Comparison of ENCODE assay signal across 8 cellular contexts in the genomic region with DNA sequence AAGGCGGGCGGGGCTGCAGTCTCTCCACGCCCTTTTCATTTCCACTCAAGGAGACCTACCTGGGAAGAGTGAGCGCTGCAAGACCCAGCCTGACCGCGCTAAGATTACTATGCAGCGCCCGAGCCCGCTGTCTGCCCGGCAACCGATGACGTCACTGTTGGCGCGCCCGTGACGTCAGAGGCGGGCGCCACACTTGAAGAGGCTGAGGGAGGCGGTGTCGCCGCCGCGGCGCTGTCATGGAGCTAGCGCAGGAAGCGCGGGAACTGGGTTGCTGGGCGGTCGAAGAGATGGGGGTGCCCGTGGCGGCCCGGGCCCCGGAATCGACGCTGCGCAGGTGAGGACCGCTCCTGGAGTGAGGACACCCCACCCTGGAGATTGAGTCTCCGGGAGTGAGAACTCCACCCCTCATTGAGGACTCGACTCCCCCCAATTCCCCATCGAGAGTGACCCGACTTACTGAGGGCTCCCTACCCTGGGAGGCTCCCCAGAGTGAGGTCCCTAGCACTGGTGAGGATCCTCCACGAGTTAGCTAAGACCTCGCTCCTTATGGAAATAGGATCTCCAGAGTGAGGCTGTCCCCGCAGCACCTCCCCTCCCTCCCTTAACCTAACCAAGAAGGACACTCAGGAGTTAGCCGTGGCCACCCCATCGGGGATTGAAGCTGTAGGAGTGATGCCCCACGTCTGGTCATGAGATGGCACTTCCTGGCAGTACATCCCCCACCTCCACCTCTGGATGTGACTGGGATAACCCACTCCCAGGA. TPM values are rescaled to one million over a fixed set of nuclear protein-coding genes. Genes with fewer than 3 reads are reported as not detected.
DNase-seq lines count a peak whose midpoint lies in the region; ATAC-seq lines count a peak whose summit lies in the region.

A gene with protein sequence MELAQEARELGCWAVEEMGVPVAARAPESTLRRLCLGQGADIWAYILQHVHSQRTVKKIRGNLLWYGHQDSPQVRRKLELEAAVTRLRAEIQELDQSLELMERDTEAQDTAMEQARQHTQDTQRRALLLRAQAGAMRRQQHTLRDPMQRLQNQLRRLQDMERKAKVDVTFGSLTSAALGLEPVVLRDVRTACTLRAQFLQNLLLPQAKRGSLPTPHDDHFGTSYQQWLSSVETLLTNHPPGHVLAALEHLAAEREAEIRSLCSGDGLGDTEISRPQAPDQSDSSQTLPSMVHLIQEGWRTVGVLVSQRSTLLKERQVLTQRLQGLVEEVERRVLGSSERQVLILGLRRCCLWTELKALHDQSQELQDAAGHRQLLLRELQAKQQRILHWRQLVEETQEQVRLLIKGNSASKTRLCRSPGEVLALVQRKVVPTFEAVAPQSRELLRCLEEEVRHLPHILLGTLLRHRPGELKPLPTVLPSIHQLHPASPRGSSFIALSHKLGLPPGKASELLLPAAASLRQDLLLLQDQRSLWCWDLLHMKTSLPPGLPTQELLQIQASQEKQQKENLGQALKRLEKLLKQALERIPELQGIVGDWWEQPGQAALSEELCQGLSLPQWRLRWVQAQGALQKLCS (plus strand): TSS at position 177 of the 763 bp plus-strand sequence. CDS start 60 bp downstream, at position 237.

- H3K4me1 Mint-ChIP-seq in activated CD4-positive, alpha-beta T cell treated with anti-CD3 and anti-CD28 coated beads, Interleukin-2, amount 10 ng/mL, durations not matched to agents 7 days and 5 days, result peaks cover 53% of the 10 kb centered on the region

- peak within 1 kb of the TSS; percentile 79 for H3K27ac ChIP-seq in BLaER1

- peaks cover 17% of the 10 kb centered on the region for H3K36me3 Mint-ChIP-seq in activated CD4-positive, alpha-beta T cell treated with anti-CD3 and anti-CD28 coated beads, Interleukin-2, amount 10 ng/mL, durations not matched to agents 7 days and 5 days (ENCODE audit: low read depth)

- no peaks in the 10 kb centered on the region for H3K27me3 ChIP-seq in BLaER1

- peak; percentile 77 for ATAC-seq in GM19328 (IDR thresholded peaks at IDR 0.05; ENCODE audit: unreplicated experiment)
- peak; percentile 74 for ATAC-seq in HG03520 (IDR thresholded peaks at IDR 0.05; ENCODE audit: unreplicated experiment)

- H3K4me3 Mint-ChIP-seq in activated CD4-positive, alpha-beta T cell treated with anti-CD3 and anti-CD28 coated beads, Interleukin-2, amount 10 ng/mL, durations not matched to agents 7 days and 5 days, result peak within 1 kb of the TSS; percentile 85

- DNase-seq in NCI-H748 (lab: John Stamatoyannopoulos, UW; ENCODE audit: unreplicated experiment) (peak; percentile 96), cortex of kidney (lab: John Stamatoyannopoulos, UW) (peak; percentile 27), left kidney (ENCODE audit: low read depth, low spot score) (peak; percentile 98)
- DNase-seq in activated CD4-positive, alpha-beta T cell treated with anti-CD3 and anti-CD28 coated beads, Interleukin-2, amount 10 ng/mL, durations not matched to agents 7 days and 5 days, result peak; percentile 95
- DNase-seq in stimulated activated CD4-positive, alpha-beta T cell treated with anti-CD3 and anti-CD28 coated beads, Interleukin-1b, Interleukin-23, amount 100 ng/mL, for 48 hours, result peak; percentile 96

- H3K9ac ChIP-seq in BLaER1, result peak within 1 kb of the TSS; percentile 82

- peaks cover 23% of the 10 kb centered on the region for H3K4me1 ChIP-seq in BLaER1

- no peaks in the 10 kb centered on the region for H3K27me3 Mint-ChIP-seq in activated CD4-positive, alpha-beta T cell treated with anti-CD3 and anti-CD28 coated beads, Interleukin-2, amount 10 ng/mL, durations not matched to agents 7 days and 5 days

- H3K4me3 ChIP-seq in BLaER1, result peak within 1 kb of the TSS; percentile 74

- peaks cover 11% of the 10 kb centered on the region for H3K9me3 ChIP-seq in BLaER1

- CTCF ChIA-PET in activated CD4-positive, alpha-beta T cell treated with anti-CD3 and anti-CD28 coated beads, Interleukin-2, amount 10 ng/mL, durations not matched to agents 7 days and 5 days (lab: Charles Lee), result interaction anchor here (0.6 to 1.1 kb wide), 6 partner anchors 9 to 150 kb away, joined by 3 to 6 read pairs (median 4); no protein-coding TSS in a partner anchor

- POLR2A ChIA-PET in activated CD4-positive, alpha-beta T cell treated with anti-CD3 and anti-CD28 coated beads, Interleukin-2, amount 10 ng/mL, durations not matched to agents 7 days and 5 days (lab: Charles Lee), result interaction anchor here (0.6 kb wide), 1 partner anchor 35 kb away, joined by 3 read pairs; the partner anchor contains the start of gene COX6B1

- peak within 1 kb of the TSS; percentile 81 for H3K4me2 ChIP-seq in BLaER1

- H4K20me1 ChIP-seq in BLaER1, result no peaks in the 10 kb centered on the region

- H3K9me3 Mint-ChIP-seq in activated CD4-positive, alpha-beta T cell treated with anti-CD3 and anti-CD28 coated beads, Interleukin-2, amount 10 ng/mL, durations not matched to agents 7 days and 5 days, result peaks cover 7% of the 10 kb centered on the region

- peak within 1 kb of the TSS; percentile 96 for H3K27ac Mint-ChIP-seq in activated CD4-positive, alpha-beta T cell treated with anti-CD3 and anti-CD28 coated beads, Interleukin-2, amount 10 ng/mL, durations not matched to agents 7 days and 5 days

- H3K36me3 ChIP-seq in BLaER1, result peaks cover 41% of the 10 kb centered on the region

RNA-seq across cellular contexts. Expression of the gene that starts here (rescaled TPM):
- total RNA-seq in activated CD4-positive, alpha-beta T cell treated with anti-CD3 and anti-CD28 coated beads, Interleukin-2, amount 10 ng/mL, durations not matched to agents 7 days and 5 days, result 10 to 100 TPM; 52.2 to 57.9 TPM

Comparison
In these comparisons a context has a peak if more than half of its experiments do, and no peak if none do; other contexts are left out.
1. Peak in every context shown above with its lines: DNase-seq, ATAC-seq, H3K4me3 ChIP-seq and H3K27ac ChIP-seq.
2. DNase-seq: peak in every context shown above with its lines; median percentile 98 in left kidney; 96 in NCI-H748; 96 in stimulated activated CD4-positive, alpha-beta T cell treated with anti-CD3 and anti-CD28 coated beads, Interleukin-1b, Interleukin-23, amount 100 ng/mL, for 48 hours; 95 in activated CD4-positive, alpha-beta T cell treated with anti-CD3 and anti-CD28 coated beads, Interleukin-2, amount 10 ng/mL, durations not matched to agents 7 days and 5 days; 27 in cortex of kidney.